In genomic region chr3:45987368-45988099, GRCh38 we compare ENCODE assay signal across 11 cellular contexts. TPM values are rescaled to one million over a fixed set of nuclear protein-coding genes. Genes with fewer than 3 reads are reported as not detected.
DNase-seq lines count a peak whose midpoint lies in the region; ATAC-seq and TF ChIP-seq lines count a peak whose summit lies in the region.
"Had no signal": no experiment of that assay in that cellular context is flagged by ENCODE, and none has a peak within 500 bp of the region (broad histone marks: within the 10 kb centered on the region; RNA-seq: fewer than 3 reads in every experiment).

No MANE protein-coding gene starts in this region.

- peaks cover 88% of the 10 kb centered on the region for H3K4me1 ChIP-seq in mucosa of stomach (ENCODE audit: control insufficient read depth, insufficient read depth, low read length)
- H3K4me1 ChIP-seq in vagina: peaks cover 89% of the 10 kb centered on the region

- intact Hi-C loops in vagina (cut with DNase I): no loop called here

- peak overlapping the region; percentile 37 to 53 for H3K4me3 Mint-ChIP-seq in effector memory CD8-positive, alpha-beta T cell
- H3K4me3 Mint-ChIP-seq: dendritic cell treated with granulocyte-macrophage colony-stimulating factor and Interleukin-4, amounts not matched to agents 40 ng/mL and 50 ng/mL, for 4 days; T-helper 1 cell treated with Interleukin-12 subunit alpha and Interleukin-12 subunit beta and Interleukin-4 antibody, amounts not matched to agents 30 μg/mL and 1 μg/mL, for 36 hours had no signal

- peaks cover 8% of the 10 kb centered on the region for H3K36me3 ChIP-seq in mucosa of stomach (ENCODE audit: control insufficient read depth, insufficient read depth, low read length)
- H3K36me3 ChIP-seq in vagina: peaks cover 0 to 17% of the 10 kb centered on the region in 2 donors

- TF ChIP-seq POLR2A in vagina (IDR thresholded peaks at IDR 0.05): no peak

- H3K4me1 Mint-ChIP-seq in effector memory CD8-positive, alpha-beta T cell (ENCODE audit: low read depth in 2 of 2): peaks cover 71 to 79% of the 10 kb centered on the region in 2 donors

- CTCF ChIA-PET in RWPE1 (lab: Yijun Ruan, JAX): no interaction called here

- no peak for ATAC-seq in activated naive CD4-positive, alpha-beta T cell treated with anti-CD3 and anti-CD28 coated beads, Interleukin-2, amount 50 U/mL, for 72 hours
- ATAC-seq in effector memory CD8-positive, alpha-beta T cell (replicated peaks): no peak
- ATAC-seq: K562 had no signal

- DNase-seq in activated naive CD4-positive, alpha-beta T cell treated with anti-CD3 and anti-CD28 coated beads, Interleukin-2, amount 50 U/mL, for 72 hours (ENCODE audit: low spot score in 2 of 2): no peak
- DNase-seq in activated naive CD4-positive, alpha-beta T cell treated with Interleukin-2 at 50 U/mL for 16 hours: no peak
- DNase-seq in effector memory CD8-positive, alpha-beta T cell: no peak
- DNase-seq in vagina (ENCODE audit: extremely low spot score in 2 of 2): no peak
- DNase-seq in NCI-H1436 treated with DMSO at 0.1 percent for 48 hours (lab: John Stamatoyannopoulos, UW): no peak
- DNase-seq in NCI-H345 (lab: John Stamatoyannopoulos, UW): no peak
- no peak for DNase-seq in RWPE1 (ENCODE audit: low spot score)

- no peak for TF ChIP-seq CTCF in vagina (IDR thresholded peaks at IDR 0.05)
- TF ChIP-seq CTCF in RWPE1 (conservative IDR thresholded peaks at IDR 0.05; ENCODE audit: low read depth): no peak

- H3K9ac ChIP-seq in mucosa of stomach (ENCODE audit: low read length): peak overlapping the region; percentile 67

- no peaks in the 10 kb centered on the region for H3K9me3 Mint-ChIP-seq in activated naive CD4-positive, alpha-beta T cell treated with anti-CD3 and anti-CD28 coated beads, Interleukin-2, amount 50 U/mL, for 72 hours
- H3K9me3 Mint-ChIP-seq in effector memory CD8-positive, alpha-beta T cell: no peaks in the 10 kb centered on the region
- H3K9me3 Mint-ChIP-seq: dendritic cell treated with granulocyte-macrophage colony-stimulating factor and Interleukin-4, amounts not matched to agents 40 ng/mL and 50 ng/mL, for 4 days; T-helper 1 cell treated with Interleukin-12 subunit alpha and Interleukin-12 subunit beta and Interleukin-4 antibody, amounts not matched to agents 30 μg/mL and 1 μg/mL, for 36 hours had no signal

- no peaks in the 10 kb centered on the region for H3K27me3 ChIP-seq in mucosa of stomach (ENCODE audit: control insufficient read depth, insufficient read depth, low read length)
- H3K27me3 ChIP-seq in vagina: no peaks in the 10 kb centered on the region

- H3K9me3 ChIP-seq in mucosa of stomach (ENCODE audit: control insufficient read depth, low read length) (no peaks in the 10 kb centered on the region), vagina (no peaks in the 10 kb centered on the region)

- H3K4me3 ChIP-seq in mucosa of stomach (ENCODE audit: low read length) (no peak overlapping the region), vagina (no peak overlapping the region)
- H3K4me3 ChIP-seq: K562 had no signal

- H3K27ac Mint-ChIP-seq in activated naive CD4-positive, alpha-beta T cell treated with anti-CD3 and anti-CD28 coated beads, Interleukin-2, amount 50 U/mL, for 72 hours: peak overlapping the region; percentile 27 to 31
- H3K27ac Mint-ChIP-seq in effector memory CD8-positive, alpha-beta T cell: peak overlapping the region; percentile 87 to 95
- H3K27ac Mint-ChIP-seq: dendritic cell treated with granulocyte-macrophage colony-stimulating factor and Interleukin-4, amounts not matched to agents 40 ng/mL and 50 ng/mL, for 4 days had no signal

- POLR2A ChIA-PET in RWPE1 (lab: Yijun Ruan, JAX; ENCODE audit: low non-redundant PET): no interaction called here

- peaks cover 20 to 56% of the 10 kb centered on the region in 2 donors for H3K36me3 Mint-ChIP-seq in activated naive CD4-positive, alpha-beta T cell treated with anti-CD3 and anti-CD28 coated beads, Interleukin-2, amount 50 U/mL, for 72 hours
- H3K36me3 Mint-ChIP-seq in effector memory CD8-positive, alpha-beta T cell (ENCODE audit: insufficient read depth): peaks cover 20% of the 10 kb centered on the region

- H3K27me3 Mint-ChIP-seq in effector memory CD8-positive, alpha-beta T cell: no peaks in the 10 kb centered on the region

- H3K27ac ChIP-seq in vagina (peak overlapping the region; percentile 78), RWPE1 (no peak overlapping the region)

RNA-seq across cellular contexts. Expression of gene FYCO1, which starts 8.1 kb away (rescaled TPM):
- 10 to 100 TPM in 1 of 2 donors, 1 to 10 TPM in 1; 4.4 to 18.1 TPM for total RNA-seq in activated naive CD4-positive, alpha-beta T cell treated with anti-CD3 and anti-CD28 coated beads, Interleukin-2, amount 50 U/mL, for 72 hours
- total RNA-seq in vagina: 45.7 TPM

RNA-seq across cellular contexts. Expression of gene XCR1, which starts 39.7 kb away (rescaled TPM):
- total RNA-seq in activated naive CD4-positive, alpha-beta T cell treated with anti-CD3 and anti-CD28 coated beads, Interleukin-2, amount 50 U/mL, for 72 hours: not detected
- not detected for total RNA-seq in vagina
- total RNA-seq: K562 had no signal

RNA-seq across cellular contexts. Expression of gene CXCR6, which starts 44.3 kb away (rescaled TPM):
- 1 to 10 TPM; 1.0 to 1.8 TPM for total RNA-seq in activated naive CD4-positive, alpha-beta T cell treated with anti-CD3 and anti-CD28 coated beads, Interleukin-2, amount 50 U/mL, for 72 hours
- 9.6 TPM for total RNA-seq in vagina
- total RNA-seq: K562 had no signal
